Comparison of ENCODE assay signal across 3 cellular contexts in the genomic region with DNA sequence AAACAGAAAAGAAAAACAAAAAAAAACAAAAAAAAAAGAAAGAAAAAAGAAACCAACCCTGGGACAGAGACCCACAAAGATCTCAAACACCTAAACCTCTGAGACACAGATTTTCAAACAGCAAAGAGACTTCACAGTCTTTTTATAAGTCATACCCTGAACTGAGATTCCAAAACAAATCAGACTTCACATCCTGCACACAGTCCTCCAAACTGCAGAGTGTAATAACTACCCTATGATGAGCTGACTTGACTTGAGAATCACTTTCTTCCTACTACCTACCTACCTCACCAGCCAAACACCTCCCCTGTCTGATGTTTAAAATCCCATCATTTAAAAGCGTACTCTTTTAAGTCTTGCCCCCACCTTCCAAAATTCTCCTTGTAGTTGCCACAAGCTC.
TF ChIP-seq lines count a peak whose summit lies in the region.

No MANE protein-coding gene starts in this region.

TF ChIP-seq in SK-N-SH, 30 proteins besides CTCF, POLR2A, EP300 and RAD21 (continues in another document):
- TF ChIP-seq TCF12 (IDR thresholded peaks at IDR 0.05) (no peak), FOSL2 (IDR thresholded peaks at IDR 0.05; ENCODE audit: borderline replicate concordance, low read depth) (no peak), SMC3 (IDR thresholded peaks at IDR 0.05; ENCODE audit: low read depth, low read length) (no peak), GABPA (IDR thresholded peaks at IDR 0.05; ENCODE audit: low read depth) (no peak), SIN3A (IDR thresholded peaks at IDR 0.05; ENCODE audit: borderline replicate concordance, low read depth, low read length) (no peak), FOXM1 (IDR thresholded peaks at IDR 0.05; ENCODE audit: low read depth) (no peak), RCOR1 (IDR thresholded peaks at IDR 0.05; ENCODE audit: low read length) (no peak), CHD2 (IDR thresholded peaks at IDR 0.05; ENCODE audit: low read length, partially characterized antibody) (no peak), TAF1 (IDR thresholded peaks at IDR 0.05; ENCODE audit: borderline replicate concordance, low read depth, low read length) (no peak), ELF1 (IDR thresholded peaks at IDR 0.05) (no peak), RFX5 (IDR thresholded peaks at IDR 0.05; ENCODE audit: low read length) (no peak)
- TF ChIP-seq, protein P1, sequence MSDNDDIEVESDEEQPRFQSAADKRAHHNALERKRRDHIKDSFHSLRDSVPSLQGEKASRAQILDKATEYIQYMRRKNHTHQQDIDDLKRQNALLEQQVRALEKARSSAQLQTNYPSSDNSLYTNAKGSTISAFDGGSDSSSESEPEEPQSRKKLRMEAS (IDR thresholded peaks at IDR 0.05; ENCODE audit: low read depth), result no peak
- TF ChIP-seq, protein P2, sequence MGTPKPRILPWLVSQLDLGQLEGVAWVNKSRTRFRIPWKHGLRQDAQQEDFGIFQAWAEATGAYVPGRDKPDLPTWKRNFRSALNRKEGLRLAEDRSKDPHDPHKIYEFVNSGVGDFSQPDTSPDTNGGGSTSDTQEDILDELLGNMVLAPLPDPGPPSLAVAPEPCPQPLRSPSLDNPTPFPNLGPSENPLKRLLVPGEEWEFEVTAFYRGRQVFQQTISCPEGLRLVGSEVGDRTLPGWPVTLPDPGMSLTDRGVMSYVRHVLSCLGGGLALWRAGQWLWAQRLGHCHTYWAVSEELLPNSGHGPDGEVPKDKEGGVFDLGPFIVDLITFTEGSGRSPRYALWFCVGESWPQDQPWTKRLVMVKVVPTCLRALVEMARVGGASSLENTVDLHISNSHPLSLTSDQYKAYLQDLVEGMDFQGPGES (IDR thresholded peaks at IDR 0.05; ENCODE audit: low read depth, low read length), result no peak
- TF ChIP-seq, protein P3, sequence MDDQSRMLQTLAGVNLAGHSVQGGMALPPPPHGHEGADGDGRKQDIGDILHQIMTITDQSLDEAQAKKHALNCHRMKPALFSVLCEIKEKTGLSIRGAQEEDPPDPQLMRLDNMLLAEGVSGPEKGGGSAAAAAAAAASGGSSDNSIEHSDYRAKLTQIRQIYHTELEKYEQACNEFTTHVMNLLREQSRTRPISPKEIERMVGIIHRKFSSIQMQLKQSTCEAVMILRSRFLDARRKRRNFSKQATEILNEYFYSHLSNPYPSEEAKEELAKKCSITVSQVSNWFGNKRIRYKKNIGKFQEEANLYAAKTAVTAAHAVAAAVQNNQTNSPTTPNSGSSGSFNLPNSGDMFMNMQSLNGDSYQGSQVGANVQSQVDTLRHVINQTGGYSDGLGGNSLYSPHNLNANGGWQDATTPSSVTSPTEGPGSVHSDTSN (IDR thresholded peaks at IDR 0.05), result no peak
- TF ChIP-seq, protein P4, sequence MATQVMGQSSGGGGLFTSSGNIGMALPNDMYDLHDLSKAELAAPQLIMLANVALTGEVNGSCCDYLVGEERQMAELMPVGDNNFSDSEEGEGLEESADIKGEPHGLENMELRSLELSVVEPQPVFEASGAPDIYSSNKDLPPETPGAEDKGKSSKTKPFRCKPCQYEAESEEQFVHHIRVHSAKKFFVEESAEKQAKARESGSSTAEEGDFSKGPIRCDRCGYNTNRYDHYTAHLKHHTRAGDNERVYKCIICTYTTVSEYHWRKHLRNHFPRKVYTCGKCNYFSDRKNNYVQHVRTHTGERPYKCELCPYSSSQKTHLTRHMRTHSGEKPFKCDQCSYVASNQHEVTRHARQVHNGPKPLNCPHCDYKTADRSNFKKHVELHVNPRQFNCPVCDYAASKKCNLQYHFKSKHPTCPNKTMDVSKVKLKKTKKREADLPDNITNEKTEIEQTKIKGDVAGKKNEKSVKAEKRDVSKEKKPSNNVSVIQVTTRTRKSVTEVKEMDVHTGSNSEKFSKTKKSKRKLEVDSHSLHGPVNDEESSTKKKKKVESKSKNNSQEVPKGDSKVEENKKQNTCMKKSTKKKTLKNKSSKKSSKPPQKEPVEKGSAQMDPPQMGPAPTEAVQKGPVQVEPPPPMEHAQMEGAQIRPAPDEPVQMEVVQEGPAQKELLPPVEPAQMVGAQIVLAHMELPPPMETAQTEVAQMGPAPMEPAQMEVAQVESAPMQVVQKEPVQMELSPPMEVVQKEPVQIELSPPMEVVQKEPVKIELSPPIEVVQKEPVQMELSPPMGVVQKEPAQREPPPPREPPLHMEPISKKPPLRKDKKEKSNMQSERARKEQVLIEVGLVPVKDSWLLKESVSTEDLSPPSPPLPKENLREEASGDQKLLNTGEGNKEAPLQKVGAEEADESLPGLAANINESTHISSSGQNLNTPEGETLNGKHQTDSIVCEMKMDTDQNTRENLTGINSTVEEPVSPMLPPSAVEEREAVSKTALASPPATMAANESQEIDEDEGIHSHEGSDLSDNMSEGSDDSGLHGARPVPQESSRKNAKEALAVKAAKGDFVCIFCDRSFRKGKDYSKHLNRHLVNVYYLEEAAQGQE (IDR thresholded peaks at IDR 0.05; ENCODE audit: low read depth, low read length), result no peak

TF ChIP-seq in SK-N-SH treated with all-trans-retinoic acid at 6 μM for 48 hours, 23 proteins besides CTCF, POLR2A, EP300 and RAD21:
- TF ChIP-seq ESRRG (CRISPR knock-in tag; IDR thresholded peaks at IDR 0.05), result no peak
- no peak for TF ChIP-seq ZFP3 (CRISPR knock-in tag; IDR thresholded peaks at IDR 0.05)
- no peak for TF ChIP-seq GLIS3 (CRISPR knock-in tag; IDR thresholded peaks at IDR 0.05)
TF ChIP-seq in SK-N-SH treated with all-trans-retinoic acid at 6 μM for 48 hours: peak in this region for 0.

TF ChIP-seq in H1, 55 proteins besides CTCF, POLR2A, EP300 and RAD21:
- no peak for TF ChIP-seq JUN (IDR thresholded peaks at IDR 0.05; ENCODE audit: low read depth, low read length)
- TF ChIP-seq RXRA (IDR thresholded peaks at IDR 0.05; ENCODE audit: insufficient read depth, low read depth, low read length), result no peak
- no peak for TF ChIP-seq CEBPB (IDR thresholded peaks at IDR 0.05; ENCODE audit: low read depth, low read length)
- TF ChIP-seq TAF1 (IDR thresholded peaks at IDR 0.05; ENCODE audit: low read depth, low read length), result no peak
- no peak for TF ChIP-seq TCF12 (IDR thresholded peaks at IDR 0.05; ENCODE audit: low read depth, low read length)
- no peak for TF ChIP-seq GABPA (IDR thresholded peaks at IDR 0.05; ENCODE audit: borderline replicate concordance, insufficient read depth, low read length)
- no peak for TF ChIP-seq ASH2L (IDR thresholded peaks at IDR 0.05; ENCODE audit: low read length)
- TF ChIP-seq, protein P5, sequence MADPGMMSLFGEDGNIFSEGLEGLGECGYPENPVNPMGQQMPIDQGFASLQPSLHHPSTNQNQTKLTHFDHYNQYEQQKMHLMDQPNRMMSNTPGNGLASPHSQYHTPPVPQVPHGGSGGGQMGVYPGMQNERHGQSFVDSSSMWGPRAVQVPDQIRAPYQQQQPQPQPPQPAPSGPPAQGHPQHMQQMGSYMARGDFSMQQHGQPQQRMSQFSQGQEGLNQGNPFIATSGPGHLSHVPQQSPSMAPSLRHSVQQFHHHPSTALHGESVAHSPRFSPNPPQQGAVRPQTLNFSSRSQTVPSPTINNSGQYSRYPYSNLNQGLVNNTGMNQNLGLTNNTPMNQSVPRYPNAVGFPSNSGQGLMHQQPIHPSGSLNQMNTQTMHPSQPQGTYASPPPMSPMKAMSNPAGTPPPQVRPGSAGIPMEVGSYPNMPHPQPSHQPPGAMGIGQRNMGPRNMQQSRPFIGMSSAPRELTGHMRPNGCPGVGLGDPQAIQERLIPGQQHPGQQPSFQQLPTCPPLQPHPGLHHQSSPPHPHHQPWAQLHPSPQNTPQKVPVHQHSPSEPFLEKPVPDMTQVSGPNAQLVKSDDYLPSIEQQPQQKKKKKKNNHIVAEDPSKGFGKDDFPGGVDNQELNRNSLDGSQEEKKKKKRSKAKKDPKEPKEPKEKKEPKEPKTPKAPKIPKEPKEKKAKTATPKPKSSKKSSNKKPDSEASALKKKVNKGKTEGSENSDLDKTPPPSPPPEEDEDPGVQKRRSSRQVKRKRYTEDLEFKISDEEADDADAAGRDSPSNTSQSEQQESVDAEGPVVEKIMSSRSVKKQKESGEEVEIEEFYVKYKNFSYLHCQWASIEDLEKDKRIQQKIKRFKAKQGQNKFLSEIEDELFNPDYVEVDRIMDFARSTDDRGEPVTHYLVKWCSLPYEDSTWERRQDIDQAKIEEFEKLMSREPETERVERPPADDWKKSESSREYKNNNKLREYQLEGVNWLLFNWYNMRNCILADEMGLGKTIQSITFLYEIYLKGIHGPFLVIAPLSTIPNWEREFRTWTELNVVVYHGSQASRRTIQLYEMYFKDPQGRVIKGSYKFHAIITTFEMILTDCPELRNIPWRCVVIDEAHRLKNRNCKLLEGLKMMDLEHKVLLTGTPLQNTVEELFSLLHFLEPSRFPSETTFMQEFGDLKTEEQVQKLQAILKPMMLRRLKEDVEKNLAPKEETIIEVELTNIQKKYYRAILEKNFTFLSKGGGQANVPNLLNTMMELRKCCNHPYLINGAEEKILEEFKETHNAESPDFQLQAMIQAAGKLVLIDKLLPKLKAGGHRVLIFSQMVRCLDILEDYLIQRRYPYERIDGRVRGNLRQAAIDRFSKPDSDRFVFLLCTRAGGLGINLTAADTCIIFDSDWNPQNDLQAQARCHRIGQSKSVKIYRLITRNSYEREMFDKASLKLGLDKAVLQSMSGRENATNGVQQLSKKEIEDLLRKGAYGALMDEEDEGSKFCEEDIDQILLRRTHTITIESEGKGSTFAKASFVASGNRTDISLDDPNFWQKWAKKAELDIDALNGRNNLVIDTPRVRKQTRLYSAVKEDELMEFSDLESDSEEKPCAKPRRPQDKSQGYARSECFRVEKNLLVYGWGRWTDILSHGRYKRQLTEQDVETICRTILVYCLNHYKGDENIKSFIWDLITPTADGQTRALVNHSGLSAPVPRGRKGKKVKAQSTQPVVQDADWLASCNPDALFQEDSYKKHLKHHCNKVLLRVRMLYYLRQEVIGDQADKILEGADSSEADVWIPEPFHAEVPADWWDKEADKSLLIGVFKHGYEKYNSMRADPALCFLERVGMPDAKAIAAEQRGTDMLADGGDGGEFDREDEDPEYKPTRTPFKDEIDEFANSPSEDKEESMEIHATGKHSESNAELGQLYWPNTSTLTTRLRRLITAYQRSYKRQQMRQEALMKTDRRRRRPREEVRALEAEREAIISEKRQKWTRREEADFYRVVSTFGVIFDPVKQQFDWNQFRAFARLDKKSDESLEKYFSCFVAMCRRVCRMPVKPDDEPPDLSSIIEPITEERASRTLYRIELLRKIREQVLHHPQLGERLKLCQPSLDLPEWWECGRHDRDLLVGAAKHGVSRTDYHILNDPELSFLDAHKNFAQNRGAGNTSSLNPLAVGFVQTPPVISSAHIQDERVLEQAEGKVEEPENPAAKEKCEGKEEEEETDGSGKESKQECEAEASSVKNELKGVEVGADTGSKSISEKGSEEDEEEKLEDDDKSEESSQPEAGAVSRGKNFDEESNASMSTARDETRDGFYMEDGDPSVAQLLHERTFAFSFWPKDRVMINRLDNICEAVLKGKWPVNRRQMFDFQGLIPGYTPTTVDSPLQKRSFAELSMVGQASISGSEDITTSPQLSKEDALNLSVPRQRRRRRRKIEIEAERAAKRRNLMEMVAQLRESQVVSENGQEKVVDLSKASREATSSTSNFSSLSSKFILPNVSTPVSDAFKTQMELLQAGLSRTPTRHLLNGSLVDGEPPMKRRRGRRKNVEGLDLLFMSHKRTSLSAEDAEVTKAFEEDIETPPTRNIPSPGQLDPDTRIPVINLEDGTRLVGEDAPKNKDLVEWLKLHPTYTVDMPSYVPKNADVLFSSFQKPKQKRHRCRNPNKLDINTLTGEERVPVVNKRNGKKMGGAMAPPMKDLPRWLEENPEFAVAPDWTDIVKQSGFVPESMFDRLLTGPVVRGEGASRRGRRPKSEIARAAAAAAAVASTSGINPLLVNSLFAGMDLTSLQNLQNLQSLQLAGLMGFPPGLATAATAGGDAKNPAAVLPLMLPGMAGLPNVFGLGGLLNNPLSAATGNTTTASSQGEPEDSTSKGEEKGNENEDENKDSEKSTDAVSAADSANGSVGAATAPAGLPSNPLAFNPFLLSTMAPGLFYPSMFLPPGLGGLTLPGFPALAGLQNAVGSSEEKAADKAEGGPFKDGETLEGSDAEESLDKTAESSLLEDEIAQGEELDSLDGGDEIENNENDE (IDR thresholded peaks at IDR 0.05; ENCODE audit: insufficient replicate concordance, low read length), result no peak
- no peak for TF ChIP-seq POLR2AphosphoS5 (IDR thresholded peaks at IDR 0.05; ENCODE audit: low read depth, low read length)
TF ChIP-seq in H1: peak in this region for 0.
